Comparison of ENCODE assay signal across 10 cellular contexts in the genomic region with DNA sequence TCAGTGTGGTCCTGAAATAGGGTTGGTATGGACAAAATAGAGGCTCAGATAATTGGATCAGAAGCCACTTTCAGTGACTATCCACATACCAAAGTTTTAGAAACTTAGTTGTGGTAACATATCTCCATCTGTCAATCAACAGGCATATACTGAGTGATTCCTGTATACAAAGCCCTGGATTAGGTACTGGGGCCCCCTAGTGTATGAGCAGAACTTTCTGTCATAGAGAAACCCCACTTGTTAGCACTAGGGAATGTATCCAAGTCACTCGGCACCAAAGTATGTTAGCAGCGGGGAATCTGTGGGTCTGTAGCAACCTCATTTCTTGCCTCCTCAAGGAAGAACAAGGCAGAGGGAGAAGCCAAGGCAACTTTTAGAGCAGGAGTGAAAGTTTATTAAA. TPM values are rescaled to one million over a fixed set of nuclear protein-coding genes. Genes with fewer than 3 reads are reported as not detected.
DNase-seq lines count a peak whose midpoint lies in the region; ATAC-seq, FAIRE-seq and TF ChIP-seq lines count a peak whose summit lies in the region.
"Had no signal": no experiment of that assay in that cellular context is flagged by ENCODE, and none has a peak within 500 bp of the region (broad histone marks: within the 10 kb centered on the region; RNA-seq: fewer than 3 reads in every experiment).

No MANE protein-coding gene starts in this region.

- POLR2A ChIA-PET in GM12878 (lab: Charles Lee) = interaction anchor here (0.6 kb wide), 1 partner anchor 147 kb away, joined by 3 read pairs; no protein-coding TSS in a partner anchor

- DNase-seq in D721Med (ENCODE audit: insufficient read length, low spot score) (no peak), HuH-7.5 (ENCODE audit: low spot score) (peak; percentile 12), GM12878 (ENCODE audit: low read depth, low spot score) (no peak), lung (ENCODE audit: low spot score) (no peak), NCI-H345 (lab: John Stamatoyannopoulos, UW) (no peak)
- no peak for DNase-seq in stimulated activated CD4-positive, alpha-beta T cell treated with anti-CD3 and anti-CD28 coated beads, Interleukin-2, amount 100 ng/mL, for 24 hours
- DNase-seq in stimulated activated CD4-positive, alpha-beta T cell treated with anti-CD3 and anti-CD28 coated beads, Interleukin-4, amount 100 ng/mL, for 1 hour = no peak

- SMC1A ChIA-PET in GM12878 (lab: Charles Lee; ENCODE audit: uncharacterized antibody, unreplicated experiment) = no interaction called here

- no peaks in the 10 kb centered on the region for H3K79me2 ChIP-seq in GM12878 (ENCODE audit: control insufficient read depth, insufficient read depth, low read length)

- H2AFZ ChIP-seq in GM12878 (ENCODE audit: control insufficient read depth, low read depth, low read length) = no peak overlapping the region

- 92% methylated on average over 2 of the region's 2 CpGs for WGBS in GM12878 (ENCODE audit: insufficient coverage, insufficient replicate concordance, low lambda C conversion rate, missing lambda C conversion rate)
- 56 to 73% methylated on average over 2 of the region's 2 CpGs for WGBS in lung, 2 donors

- in situ Hi-C loops in GM12878 (cut with MboI) = no loop called here

- intact Hi-C loops in GM12878 (cut with micrococcal nuclease; ENCODE audit: unreplicated experiment) = no loop called here

- BruUV-seq in GM12878 (replicated peaks; lab: Mats Ljungman, UMichigan) = no TSS peak

- CTCF ChIA-PET in GM12878 (lab: Yijun Ruan, JAX) = interaction anchor here (1.0 kb wide), 1 partner anchor 172 kb away, joined by 4 read pairs; no protein-coding TSS in a partner anchor

- TF ChIP-seq RAD21 in GM12878 (IDR thresholded peaks at IDR 0.05; ENCODE audit: insufficient read depth, low read depth, low read length) = no peak

- no peaks in the 10 kb centered on the region for H3K36me3 ChIP-seq in GM12878 (ENCODE audit: control insufficient read depth in 2 of 2, insufficient read depth in 2 of 2, low read length in 1 of 2)
- no peaks in the 10 kb centered on the region for H3K36me3 ChIP-seq in lung (ENCODE audit: control insufficient read depth in 2 of 2, insufficient read depth in 2 of 2, low read length in 2 of 2)

- H3K4me2 ChIP-seq in GM12878 (ENCODE audit: control insufficient read depth, insufficient read depth) = no peak overlapping the region

- no peaks in the 10 kb centered on the region for H3K9me3 ChIP-seq in GM12878 (replicated peaks; ENCODE audit: control insufficient read depth, insufficient read depth, low read length)
- H3K9me3 ChIP-seq in lung (ENCODE audit: control insufficient read depth in 2 of 2, insufficient read depth in 1 of 2, low read length in 1 of 2) = no peaks in the 10 kb centered on the region

- H3K4me3 ChIP-seq in GM12878 = no peak overlapping the region
- H3K4me3 ChIP-seq in lung = no peak overlapping the region
- H3K4me3 ChIP-seq: SK-N-MC had no signal

- H3K4me1 ChIP-seq in GM12878 (ENCODE audit: control insufficient read depth, insufficient read depth, low read length) (no peaks in the 10 kb centered on the region), lung (ENCODE audit: control insufficient read depth in 2 of 2, insufficient read depth in 2 of 2, low read length in 2 of 2) (peaks cover 1 to 15% of the 10 kb centered on the region in 2 donors)

- TF ChIP-seq CTCF in D721Med (IDR thresholded peaks at IDR 0.05; ENCODE audit: insufficient read depth, missing control alignments) (peak; percentile 49), GM12878 (IDR thresholded peaks at IDR 0.05 in 2 of 3, conservative IDR thresholded peaks at IDR 0.05 in 1 of 3; ENCODE audit: control insufficient read depth in 2 of 3, extremely low read depth in 1 of 3, insufficient read depth in 1 of 3, low read depth in 3 of 3, low read length in 3 of 3) (peak in 2 of 3 experiments; percentile 27 to 33; a peak in 2 of 6 replicates), lung (IDR thresholded peaks at IDR 0.05; ENCODE audit: control extremely low read depth, extremely low read depth) (peak; percentile 17)

- H3K9ac ChIP-seq in GM12878 (ENCODE audit: control insufficient read depth, insufficient read depth, low read length) = no peak overlapping the region

- no peak for TF ChIP-seq POLR2A in GM12878 (IDR thresholded peaks at IDR 0.05; ENCODE audit: low read depth, low read length)

- peak; percentile 49 for ATAC-seq in GM12878
- ATAC-seq in lung (ENCODE audit: insufficient read depth, low FRiP score) = no peak
- no peak for ATAC-seq in HG02798 (IDR thresholded peaks at IDR 0.05; ENCODE audit: poor library complexity, unreplicated experiment)

- H3K27me3 ChIP-seq in GM12878 (replicated peaks in 1 of 2; ENCODE audit: control insufficient read depth in 2 of 2, insufficient read depth in 2 of 2, low read length in 1 of 2) = no peaks in the 10 kb centered on the region; a peak in 1 of 4 replicates
- no peaks in the 10 kb centered on the region for H3K27me3 ChIP-seq in lung (ENCODE audit: control insufficient read depth, insufficient read depth)

- FAIRE-seq in D721Med (lab: Jason Lieb, UNC) (no peak), GM12878 (lab: Jason Lieb, UNC) (no peak)

- TF ChIP-seq EP300 in GM12878 (IDR thresholded peaks at IDR 0.05; ENCODE audit: borderline replicate concordance in 1 of 2, control insufficient read depth in 1 of 2, low read depth in 2 of 2, low read length in 2 of 2) = no peak

- RAD21 ChIA-PET in GM12878 (lab: Charles Lee; ENCODE audit: unreplicated experiment) = no interaction called here

- H4K20me1 ChIP-seq in GM12878 (ENCODE audit: control insufficient read depth, insufficient read depth) = no peaks in the 10 kb centered on the region

- H3K27ac ChIP-seq in GM12878 (ENCODE audit: control insufficient read depth, insufficient read depth) (no peak overlapping the region), lung (ENCODE audit: low read depth in 1 of 2, low read length in 1 of 2) (peak overlapping the region in 1 of 2 donors; percentile 74)
- H3K27ac ChIP-seq: epithelial cell of prostate, SK-N-MC had no signal

TF ChIP-seq in GM12878, 131 proteins besides CTCF, POLR2A, EP300 and RAD21:
- TF ChIP-seq, protein P1, sequence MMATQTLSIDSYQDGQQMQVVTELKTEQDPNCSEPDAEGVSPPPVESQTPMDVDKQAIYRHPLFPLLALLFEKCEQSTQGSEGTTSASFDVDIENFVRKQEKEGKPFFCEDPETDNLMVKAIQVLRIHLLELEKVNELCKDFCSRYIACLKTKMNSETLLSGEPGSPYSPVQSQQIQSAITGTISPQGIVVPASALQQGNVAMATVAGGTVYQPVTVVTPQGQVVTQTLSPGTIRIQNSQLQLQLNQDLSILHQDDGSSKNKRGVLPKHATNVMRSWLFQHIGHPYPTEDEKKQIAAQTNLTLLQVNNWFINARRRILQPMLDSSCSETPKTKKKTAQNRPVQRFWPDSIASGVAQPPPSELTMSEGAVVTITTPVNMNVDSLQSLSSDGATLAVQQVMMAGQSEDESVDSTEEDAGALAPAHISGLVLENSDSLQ (IDR thresholded peaks at IDR 0.05) = peak; percentile 53
- TF ChIP-seq SMARCA5 (IDR thresholded peaks at IDR 0.05) = no peak

RNA-seq across cellular contexts. Expression of a gene that starts 50.7 kb away (rescaled TPM):
- total RNA-seq in GM12878 (2013; cell fraction: nucleolus; rRNA removed) = 19.2 and 21.4 TPM in 2 replicates
- total RNA-seq in GM12878 (2014; rRNA removed) = 10.7 and 14.7 TPM in 2 replicates
- total RNA-seq in GM12878 (2014; rRNA removed; fragmentation: Illumina TruSeq; extraction: Trizol) = 24.0 TPM in 2 replicates
- total RNA-seq in GM12878 (2021) = 10.8 and 11.3 TPM in 2 replicates
- polyA plus RNA-seq in GM12878 (2011; ENCODE audit: low read depth) = 4.2 TPM
- polyA plus RNA-seq in GM12878 (2011; rRNA removed) = 9.3 and 9.7 TPM in 2 replicates
- polyA plus RNA-seq in GM12878 (2011; cell fraction: cytosol; rRNA removed) = 4.4 and 5.1 TPM in 2 replicates
- 10.6 and 10.7 TPM in 2 replicates for polyA plus RNA-seq in GM12878 (2011; cell fraction: nucleus; rRNA removed)
- polyA plus RNA-seq in GM12878 (2012) = 7.0 and 7.2 TPM in 2 replicates
- polyA plus RNA-seq in GM12878 (2014; fragmentation: Illumina TruSeq; extraction: Trizol) = 17.8 and 24.2 TPM in 2 replicates
- 10 to 100 TPM in 1 of 2 experiments, 1 to 10 TPM in 1; 9.1 to 10.2 TPM for polyA plus RNA-seq in GM12878 (2014; fragmentation: Nextera tagmentation; extraction: Ambion mirVana)
- polyA plus RNA-seq in GM12878 (2014; rRNA removed) = 8.3 and 10.4 TPM in 2 replicates
- 10 to 100 TPM; 11.2 to 11.4 TPM for polyA plus RNA-seq in GM12878 (2016; fragmentation: Nextera tagmentation; extraction: Ambion mirVana)
- 5.1 and 10.1 TPM in 2 replicates for polyA minus RNA-seq in GM12878 (2011; rRNA and poly(A)+ RNA removed)
- 3.5 and 4.1 TPM in 2 replicates for polyA minus RNA-seq in GM12878 (2011; cell fraction: cytosol; rRNA and poly(A)+ RNA removed)
- 4.0 and 8.1 TPM in 2 replicates for polyA minus RNA-seq in GM12878 (2011; cell fraction: nucleus; rRNA and poly(A)+ RNA removed)
- 10 to 100 TPM in 1 of 2 donors, 1 to 10 TPM in 1; 8.9 to 10.5 TPM for total RNA-seq in lung
- 1 to 10 TPM; 4.0 to 4.1 TPM for polyA plus RNA-seq in lung

RNA-seq across cellular contexts. Expression of a gene that starts 53.1 kb away (rescaled TPM):
- not detected in 2 replicates for total RNA-seq in GM12878 (2013; cell fraction: nucleolus; rRNA removed)
- total RNA-seq in GM12878 (2014; rRNA removed) = 0.34 TPM in 1 of 2 replicates, not detected in the other
- total RNA-seq in GM12878 (2014; rRNA removed; fragmentation: Illumina TruSeq; extraction: Trizol) = not detected in 2 replicates
- total RNA-seq in GM12878 (2021) = 0.45 and 0.59 TPM in 2 replicates
- polyA plus RNA-seq in GM12878 (2011; ENCODE audit: low read depth) = 0.13 TPM
- 0.09 and 0.14 TPM in 2 replicates for polyA plus RNA-seq in GM12878 (2011; rRNA removed)
- polyA plus RNA-seq in GM12878 (2011; cell fraction: cytosol; rRNA removed) = 0.13 and 0.27 TPM in 2 replicates
- polyA plus RNA-seq in GM12878 (2011; cell fraction: nucleus; rRNA removed) = not detected in 2 replicates
- polyA plus RNA-seq in GM12878 (2012) = 0.16 and 0.29 TPM in 2 replicates
- 0.13 TPM in 1 of 2 replicates, not detected in the other for polyA plus RNA-seq in GM12878 (2014; fragmentation: Illumina TruSeq; extraction: Trizol)
- polyA plus RNA-seq in GM12878 (2014; fragmentation: Nextera tagmentation; extraction: Ambion mirVana) = under 1 TPM; 0.13 to 0.53 TPM
- 0.46 TPM in 1 of 2 replicates, not detected in the other for polyA plus RNA-seq in GM12878 (2014; rRNA removed)
- under 1 TPM; 0.33 to 0.48 TPM for polyA plus RNA-seq in GM12878 (2016; fragmentation: Nextera tagmentation; extraction: Ambion mirVana)
- 0.15 TPM in 1 of 2 replicates, not detected in the other for polyA minus RNA-seq in GM12878 (2011; rRNA and poly(A)+ RNA removed)
- 0.94 TPM in 1 of 2 replicates, not detected in the other for polyA minus RNA-seq in GM12878 (2011; cell fraction: cytosol; rRNA and poly(A)+ RNA removed)
- polyA minus RNA-seq in GM12878 (2011; cell fraction: nucleus; rRNA and poly(A)+ RNA removed) = not detected in 2 replicates
- total RNA-seq in lung = 100 to 1,000 TPM; 210 to 313 TPM
- polyA plus RNA-seq in lung = 10 to 100 TPM; 49.6 to 90.5 TPM

Comparison
In these comparisons a context has a peak if more than half of its experiments do, and no peak if none do; other contexts are left out.
1. RNA of a gene that starts 53.1 kb away (total RNA-seq): 210 to 313 TPM in lung; 0.34 to 0.59 TPM in GM12878; every median in the first group is over 100 times any median in the second.
2. Peak in every context shown above with its lines, with median percentiles within 50 percentile points of each other: CTCF ChIP-seq.